ENCODE assay signal across 27 cellular contexts in genomic region chr7:110587294-110587693, GRCh38.
"Had no signal": no experiment of that assay in that cellular context is flagged by ENCODE, and none has a peak within 500 bp of the region (broad histone marks: within the 10 kb centered on the region; RNA-seq: fewer than 3 reads in every experiment).

No MANE protein-coding gene starts in this region.

- H3K27me3 Mint-ChIP-seq: progenitor cell of endocrine pancreas; stimulated activated naive B cell treated with anti-CD40 and anti-IgM and Interleukin-4, amounts not matched to agents 10 μg/mL and 1 μg/mL and 100 μg/mL, for 72 hours; stimulated activated naive CD8-positive, alpha-beta T cell treated with anti-CD3 and anti-CD28 coated beads, Interleukin-15, Interleukin-2, amounts not matched to agents 100 ng/mL and 50 ng/mL, for 24 hours had no signal

- H3K4me2 ChIP-seq: neural progenitor cell had no signal

- H3K4me3 Mint-ChIP-seq: natural killer cell; nephron; neural progenitor cell; stimulated activated effector memory CD8-positive, alpha-beta T cell treated with anti-CD3 and anti-CD28 coated beads, Interleukin-12 subunit alpha, Interleukin-12 subunit beta, amount 100 ng/mL, for 72 hours; stimulated activated naive B cell treated with anti-CD40 and anti-IgM and Interleukin-4, amounts not matched to agents 10 μg/mL and 1 μg/mL and 100 μg/mL, for 72 hours; stimulated activated naive CD8-positive, alpha-beta T cell treated with anti-CD3 and anti-CD28 coated beads, Interleukin-15, Interleukin-2, amounts not matched to agents 100 ng/mL and 50 ng/mL, for 24 hours had no signal

- H3K4me3 ChIP-seq: neural progenitor cell, ovary, psoas muscle, sigmoid colon, stomach, thoracic aorta, thyroid gland, tibial nerve, upper lobe of left lung, vagina had no signal

- H2AFZ ChIP-seq: neural progenitor cell, parathyroid adenoma had no signal

- H3K27ac ChIP-seq: neural progenitor cell, ovary, parathyroid adenoma, psoas muscle, sigmoid colon, stomach, thoracic aorta, thyroid gland, tibial nerve, upper lobe of left lung, vagina had no signal

- H3K36me3 Mint-ChIP-seq: neural progenitor cell; stimulated activated effector memory CD8-positive, alpha-beta T cell treated with anti-CD3 and anti-CD28 coated beads, Interleukin-12 subunit alpha, Interleukin-12 subunit beta, amount 100 ng/mL, for 72 hours; stimulated activated naive B cell treated with anti-CD40 and anti-IgM and Interleukin-4, amounts not matched to agents 10 μg/mL and 1 μg/mL and 100 μg/mL, for 72 hours had no signal

- DNase-seq: natural killer cell; occipital lobe; ovary; posterior cingulate gyrus; psoas muscle; right cardiac atrium; sigmoid colon; small intestine; stimulated activated CD4-positive, alpha-beta T cell treated with anti-CD3 and anti-CD28 coated beads, Interleukin-15, amount 100 ng/mL, for 24 hours; stimulated activated CD4-positive, alpha-beta T cell treated with anti-CD3 and anti-CD28 coated beads, Interleukin-2, amount 100 ng/mL, for 24 hours; stimulated activated CD4-positive, alpha-beta T cell treated with anti-CD3 and anti-CD28 coated beads, Interleukin-2, amount 100 ng/mL, for 48 hours; stimulated activated CD4-positive, alpha-beta T cell treated with anti-CD3 and anti-CD28 coated beads, Interleukin-4, amount 100 ng/mL, for 24 hours; stimulated activated naive B cell treated with anti-CD40 and anti-IgM and Interleukin-4, amounts not matched to agents 10 μg/mL and 1 μg/mL and 100 μg/mL, for 72 hours; stimulated activated naive CD4-positive, alpha-beta T cell treated with Interleukin-2 at 50 U/mL for 16 hours; stomach; thyroid gland; trophoblast cell; upper lobe of left lung had no signal

- H3K4me1 Mint-ChIP-seq: natural killer cell; stimulated activated effector memory CD8-positive, alpha-beta T cell treated with anti-CD3 and anti-CD28 coated beads, Interleukin-12 subunit alpha, Interleukin-12 subunit beta, amount 100 ng/mL, for 72 hours; stimulated activated naive B cell treated with anti-CD40 and anti-IgM and Interleukin-4, amounts not matched to agents 10 μg/mL and 1 μg/mL and 100 μg/mL, for 72 hours had no signal

- ATAC-seq: natural killer cell; psoas muscle; right cardiac atrium; stimulated activated effector memory CD8-positive, alpha-beta T cell treated with anti-CD3 and anti-CD28 coated beads, Interleukin-12 subunit alpha, Interleukin-12 subunit beta, amount 100 ng/mL, for 72 hours; stimulated activated naive B cell treated with anti-CD40 and anti-IgM and Interleukin-4, amounts not matched to agents 10 μg/mL and 1 μg/mL and 100 μg/mL, for 72 hours had no signal

- H3K9ac ChIP-seq: neural progenitor cell, parathyroid adenoma had no signal

- H3K4me1 ChIP-seq: parathyroid adenoma, psoas muscle, sigmoid colon, stomach, thyroid gland, tibial nerve, upper lobe of left lung, vagina had no signal

- H3K27ac Mint-ChIP-seq: natural killer cell; neural progenitor cell; progenitor cell of endocrine pancreas; stimulated activated effector memory CD8-positive, alpha-beta T cell treated with anti-CD3 and anti-CD28 coated beads, Interleukin-12 subunit alpha, Interleukin-12 subunit beta, amount 100 ng/mL, for 72 hours; stimulated activated naive B cell treated with anti-CD40 and anti-IgM and Interleukin-4, amounts not matched to agents 10 μg/mL and 1 μg/mL and 100 μg/mL, for 72 hours; stimulated activated naive CD8-positive, alpha-beta T cell treated with anti-CD3 and anti-CD28 coated beads, Interleukin-15, Interleukin-2, amounts not matched to agents 100 ng/mL and 50 ng/mL, for 24 hours had no signal

- H3K9me3 ChIP-seq: ovary, psoas muscle, sigmoid colon, stomach, thoracic aorta, thyroid gland, tibial nerve, upper lobe of left lung, vagina had no signal

- H3K9me3 Mint-ChIP-seq: nephron; neural progenitor cell; stimulated activated naive CD8-positive, alpha-beta T cell treated with anti-CD3 and anti-CD28 coated beads, Interleukin-15, Interleukin-2, amounts not matched to agents 100 ng/mL and 50 ng/mL, for 24 hours had no signal

- H3K36me3 ChIP-seq: neural progenitor cell, ovary, sigmoid colon, stomach, thoracic aorta, thyroid gland, tibial nerve, upper lobe of left lung, vagina had no signal

- H3K79me2 ChIP-seq: parathyroid adenoma had no signal

- H3K27me3 ChIP-seq: neural progenitor cell, ovary, sigmoid colon, stomach, thyroid gland, tibial nerve, upper lobe of left lung, vagina had no signal
